Comparison of ENCODE assay signal across 15 cellular contexts in genomic region chr15:92633001-92633400, GRCh38. TPM values are rescaled to one million over a fixed set of nuclear protein-coding genes. Genes with fewer than 3 reads are reported as not detected.
DNase-seq lines count a peak whose midpoint lies in the region; ATAC-seq and TF ChIP-seq lines count a peak whose summit lies in the region.
"Had no signal": no experiment of that assay in that cellular context is flagged by ENCODE, and none has a peak within 500 bp of the region (broad histone marks: within the 10 kb centered on the region; RNA-seq: fewer than 3 reads in every experiment).

No MANE protein-coding gene starts in this region.

- peaks cover 33% of the 10 kb centered on the region for H3K4me1 Mint-ChIP-seq in endothelial cell (ENCODE audit: unreplicated experiment)
- H3K4me1 Mint-ChIP-seq: B cell had no signal

- H3K27me3 ChIP-seq in BLaER1 treated with 17β-estradiol and CSF1 and Interleukin-3, amounts not matched to agents 10 nM and 100 nM = no peaks in the 10 kb centered on the region
- H3K27me3 ChIP-seq in WERI-Rb-1 (ENCODE audit: insufficient read depth, low read depth, severe bottlenecking) = no peaks in the 10 kb centered on the region

- TF ChIP-seq CTCF in WERI-Rb-1 (IDR thresholded peaks at IDR 0.05; ENCODE audit: low read depth, low read length) = no peak
- TF ChIP-seq CTCF in endothelial cell (IDR thresholded peaks at IDR 0.05; ENCODE audit: unreplicated experiment) = no peak

- peaks cover 11 to 80% (median 70%) of the 10 kb centered on the region in 10 experiments for H3K4me1 ChIP-seq in BLaER1 treated with 17β-estradiol and CSF1 and Interleukin-3, amounts not matched to agents 10 nM and 100 nM

- peaks cover 9% of the 10 kb centered on the region for H3K27me3 Mint-ChIP-seq in endothelial cell (ENCODE audit: unreplicated experiment)
- H3K27me3 Mint-ChIP-seq: CD4-positive, alpha-beta T cell had no signal

- H3K36me3 Mint-ChIP-seq in endothelial cell (ENCODE audit: low read depth, unreplicated experiment) = peaks cover 31% of the 10 kb centered on the region

- H3K4me2 ChIP-seq in BLaER1 treated with 17β-estradiol and CSF1 and Interleukin-3, amounts not matched to agents 10 nM and 100 nM = peak overlapping the region in 7 of 11 experiments; percentile 10 to 74 (median 69); a peak in 8 of 22 replicates

- H4K20me1 ChIP-seq in BLaER1 treated with 17β-estradiol and CSF1 and Interleukin-3, amounts not matched to agents 10 nM and 100 nM = no peaks in the 10 kb centered on the region

- H3K9ac ChIP-seq in BLaER1 treated with 17β-estradiol and CSF1 and Interleukin-3, amounts not matched to agents 10 nM and 100 nM = no peak overlapping the region

- H3K27ac Mint-ChIP-seq in endothelial cell (ENCODE audit: unreplicated experiment) = peak overlapping the region; percentile 4
- H3K27ac Mint-ChIP-seq: B cell; CD4-positive, alpha-beta T cell had no signal

- no peak for ATAC-seq in HG02798 (IDR thresholded peaks at IDR 0.05; ENCODE audit: poor library complexity, unreplicated experiment)

- H3K9me3 ChIP-seq in BLaER1 treated with 17β-estradiol and CSF1 and Interleukin-3, amounts not matched to agents 10 nM and 100 nM (replicated peaks in 1 of 11) = 0 out of 22 replicates have a peak, but pooled peaks cover 0 to 4% (median 0%) of the 10 kb centered on the region in 11 experiments
- H3K9me3 ChIP-seq in WERI-Rb-1 (ENCODE audit: severe bottlenecking) = no peaks in the 10 kb centered on the region
- H3K9me3 ChIP-seq: Caco-2, HAP-1 had no signal

- no peaks in the 10 kb centered on the region for H3K36me3 ChIP-seq in BLaER1 treated with 17β-estradiol and CSF1 and Interleukin-3, amounts not matched to agents 10 nM and 100 nM
- peaks cover 18% of the 10 kb centered on the region for H3K36me3 ChIP-seq in WERI-Rb-1
- H3K36me3 ChIP-seq: HAP-1 had no signal

- no peak for DNase-seq in WERI-Rb-1
- no peak for DNase-seq in endothelial cell (ENCODE audit: low spot score)
- no peak for DNase-seq in foreskin melanocyte
- DNase-seq in NOMO-1 treated with dmso at 0.1 percent for 144 hours (lab: John Stamatoyannopoulos, UW; ENCODE audit: unreplicated experiment) = no peak
- no peak for DNase-seq in iPS-NIHi11 (ENCODE audit: low spot score)
- DNase-seq: 8988T; Caco-2; CD4-positive, alpha-beta T cell; GOT3 had no signal

- H3K27ac ChIP-seq in BLaER1 treated with 17β-estradiol and CSF1 and Interleukin-3, amounts not matched to agents 10 nM and 100 nM = peak overlapping the region in 2 of 11 experiments; percentile 35 to 58; a peak in 2 of 22 replicates
- H3K27ac ChIP-seq in WERI-Rb-1 = peak overlapping the region; percentile 92
- H3K27ac ChIP-seq: C4-2B, HL-60 had no signal

- no peaks in the 10 kb centered on the region for H3K9me3 Mint-ChIP-seq in endothelial cell (ENCODE audit: unreplicated experiment)
- H3K9me3 Mint-ChIP-seq: CD4-positive, alpha-beta T cell had no signal

- no peak overlapping the region for H3K4me3 ChIP-seq in BLaER1 treated with 17β-estradiol and CSF1 and Interleukin-3, amounts not matched to agents 10 nM and 100 nM
- H3K4me3 ChIP-seq in WERI-Rb-1 (ENCODE audit: low read depth, low read length) = no peak overlapping the region
- H3K4me3 ChIP-seq: HAP-1 had no signal

- H3K4me3 Mint-ChIP-seq in endothelial cell (ENCODE audit: unreplicated experiment) = no peak overlapping the region
- H3K4me3 Mint-ChIP-seq: B cell; CD4-positive, alpha-beta T cell had no signal

RNA-seq across cellular contexts. Expression of gene FAM174B, which starts 22.6 kb away (rescaled TPM):
- 163 TPM for total RNA-seq in endothelial cell (ENCODE audit: unreplicated experiment)
